Comparison of ENCODE assay signal across 8 cellular contexts in the genomic region with DNA sequence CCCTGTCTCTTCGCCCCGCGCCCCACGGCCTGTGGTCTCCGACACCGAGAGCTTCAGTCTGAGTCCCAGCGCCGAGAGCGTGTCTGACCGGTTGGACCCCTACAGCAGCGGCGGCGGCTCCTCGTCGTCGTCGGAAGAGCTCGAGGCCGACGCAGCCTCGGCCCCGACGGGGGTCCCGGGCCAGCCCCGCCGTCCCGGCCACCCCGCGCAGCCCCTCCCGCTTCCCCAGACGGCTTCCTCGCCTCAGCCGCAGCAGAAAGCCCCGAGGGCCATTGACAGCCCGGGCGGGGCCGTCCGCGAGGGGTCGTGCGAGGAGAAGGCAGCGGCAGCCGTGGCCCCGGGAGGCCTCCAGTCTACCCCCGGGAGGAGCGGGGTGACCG. TPM values are rescaled to one million over a fixed set of nuclear protein-coding genes. Genes with fewer than 3 reads are reported as not detected.
DNase-seq lines count a peak whose midpoint lies in the region; ATAC-seq and TF ChIP-seq lines count a peak whose summit lies in the region.

No MANE protein-coding gene starts in this region.

- TF ChIP-seq CTCF in liver (IDR thresholded peaks at IDR 0.05; ENCODE audit: low read depth, low read length, missing input control): no peak

- H3K27ac ChIP-seq in liver (ENCODE audit: low read depth in 1 of 2, low read length in 2 of 2): peak overlapping the region; percentile 67 to 75

- ATAC-seq in stimulated activated effector memory CD8-positive, alpha-beta T cell treated with anti-CD3 and anti-CD28 coated beads, Interleukin-12 subunit alpha, Interleukin-12 subunit beta, amount 100 ng/mL, for 72 hours: no peak
- no peak for ATAC-seq in HG02981 (IDR thresholded peaks at IDR 0.05; ENCODE audit: unreplicated experiment)

- no peaks in the 10 kb centered on the region for H3K9me3 Mint-ChIP-seq in stimulated activated effector memory CD8-positive, alpha-beta T cell treated with anti-CD3 and anti-CD28 coated beads, Interleukin-12 subunit alpha, Interleukin-12 subunit beta, amount 100 ng/mL, for 72 hours

- H3K4me3 ChIP-seq in liver (ENCODE audit: low read depth in 1 of 3, low read length in 3 of 3): peak overlapping the region; percentile 41 to 100 (median 91)

- H3K9me3 ChIP-seq in liver (ENCODE audit: control insufficient read depth in 4 of 4, low read length in 3 of 4): no peaks in the 10 kb centered on the region

- no peak overlapping the region for H3K27ac Mint-ChIP-seq in stimulated activated effector memory CD8-positive, alpha-beta T cell treated with anti-CD3 and anti-CD28 coated beads, Interleukin-12 subunit alpha, Interleukin-12 subunit beta, amount 100 ng/mL, for 72 hours

- no peaks in the 10 kb centered on the region for H3K36me3 ChIP-seq in liver (ENCODE audit: control insufficient read depth in 4 of 4, insufficient read depth in 3 of 4, low read depth in 1 of 4, low read length in 3 of 4)

- peak overlapping the region in 1 of 2 donors; percentile 81 for H3K9ac ChIP-seq in liver (ENCODE audit: low read depth in 1 of 2, low read length in 2 of 2)

- no peaks in the 10 kb centered on the region for H3K27me3 ChIP-seq in liver (ENCODE audit: control insufficient read depth in 4 of 4, insufficient read depth in 4 of 4, low read length in 3 of 4)

- H3K36me3 Mint-ChIP-seq in stimulated activated effector memory CD8-positive, alpha-beta T cell treated with anti-CD3 and anti-CD28 coated beads, Interleukin-12 subunit alpha, Interleukin-12 subunit beta, amount 100 ng/mL, for 72 hours: no peaks in the 10 kb centered on the region

- TF ChIP-seq RAD21 in liver (IDR thresholded peaks at IDR 0.05): no peak

- peaks cover 2 to 35% (median 7%) of the 10 kb centered on the region in 4 donors for H3K4me1 ChIP-seq in liver (ENCODE audit: control insufficient read depth in 4 of 4, insufficient read depth in 4 of 4, low read length in 3 of 4)

- under 1% methylated on average over 47 of the region's 47 CpGs for WGBS in liver

- DNase-seq in NCI-H526 (lab: John Stamatoyannopoulos, UW) (peak; percentile 43 to 85), NCI-H526 treated with DMSO at 0.1 percent for 48 hours (lab: John Stamatoyannopoulos, UW) (no peak), HT-29 (ENCODE audit: low spot score) (peak; percentile 19), UCSD-AML1 (lab: John Stamatoyannopoulos, UW; ENCODE audit: unreplicated experiment) (peak; percentile 72), dermis blood vessel endothelial cell (peak; percentile 62)
- peak in 1 of 2 donors; percentile 36 for DNase-seq in stimulated activated effector memory CD8-positive, alpha-beta T cell treated with anti-CD3 and anti-CD28 coated beads, Interleukin-12 subunit alpha, Interleukin-12 subunit beta, amount 100 ng/mL, for 72 hours (ENCODE audit: low spot score in 2 of 2)

- H3K4me3 Mint-ChIP-seq in stimulated activated effector memory CD8-positive, alpha-beta T cell treated with anti-CD3 and anti-CD28 coated beads, Interleukin-12 subunit alpha, Interleukin-12 subunit beta, amount 100 ng/mL, for 72 hours: peak overlapping the region; percentile 74

- peaks cover 27% of the 10 kb centered on the region for H3K4me1 Mint-ChIP-seq in stimulated activated effector memory CD8-positive, alpha-beta T cell treated with anti-CD3 and anti-CD28 coated beads, Interleukin-12 subunit alpha, Interleukin-12 subunit beta, amount 100 ng/mL, for 72 hours

TF ChIP-seq in liver, 16 proteins besides CTCF, POLR2A, EP300 and RAD21:
- TF ChIP-seq GABPA (IDR thresholded peaks at IDR 0.05 in 1 of 2, conservative IDR thresholded peaks at IDR 0.05 in 1 of 2) (no peak), HNF4A (conservative IDR thresholded peaks at IDR 0.05) (no peak), YY1 (IDR thresholded peaks at IDR 0.05) (no peak), RXRA (IDR thresholded peaks at IDR 0.05) (no peak), REST (IDR thresholded peaks at IDR 0.05) (no peak), HNF4G (IDR thresholded peaks at IDR 0.05) (no peak), ATF3 (IDR thresholded peaks at IDR 0.05) (no peak), JUND (IDR thresholded peaks at IDR 0.05) (no peak), SP1 (IDR thresholded peaks at IDR 0.05) (no peak), FOXA1 (IDR thresholded peaks at IDR 0.05) (no peak), NR2F2 (IDR thresholded peaks at IDR 0.05) (no peak), TAF1 (conservative IDR thresholded peaks at IDR 0.05) (no peak), EGR1 (IDR thresholded peaks at IDR 0.05; ENCODE audit: low read depth in 2 of 2) (no peak), FOXA2 (IDR thresholded peaks at IDR 0.05) (no peak)
- TF ChIP-seq, protein P1, sequence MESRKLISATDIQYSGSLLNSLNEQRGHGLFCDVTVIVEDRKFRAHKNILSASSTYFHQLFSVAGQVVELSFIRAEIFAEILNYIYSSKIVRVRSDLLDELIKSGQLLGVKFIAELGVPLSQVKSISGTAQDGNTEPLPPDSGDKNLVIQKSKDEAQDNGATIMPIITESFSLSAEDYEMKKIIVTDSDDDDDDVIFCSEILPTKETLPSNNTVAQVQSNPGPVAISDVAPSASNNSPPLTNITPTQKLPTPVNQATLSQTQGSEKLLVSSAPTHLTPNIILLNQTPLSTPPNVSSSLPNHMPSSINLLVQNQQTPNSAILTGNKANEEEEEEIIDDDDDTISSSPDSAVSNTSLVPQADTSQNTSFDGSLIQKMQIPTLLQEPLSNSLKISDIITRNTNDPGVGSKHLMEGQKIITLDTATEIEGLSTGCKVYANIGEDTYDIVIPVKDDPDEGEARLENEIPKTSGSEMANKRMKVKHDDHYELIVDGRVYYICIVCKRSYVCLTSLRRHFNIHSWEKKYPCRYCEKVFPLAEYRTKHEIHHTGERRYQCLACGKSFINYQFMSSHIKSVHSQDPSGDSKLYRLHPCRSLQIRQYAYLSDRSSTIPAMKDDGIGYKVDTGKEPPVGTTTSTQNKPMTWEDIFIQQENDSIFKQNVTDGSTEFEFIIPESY (IDR thresholded peaks at IDR 0.05): no peak
- TF ChIP-seq, protein P2, sequence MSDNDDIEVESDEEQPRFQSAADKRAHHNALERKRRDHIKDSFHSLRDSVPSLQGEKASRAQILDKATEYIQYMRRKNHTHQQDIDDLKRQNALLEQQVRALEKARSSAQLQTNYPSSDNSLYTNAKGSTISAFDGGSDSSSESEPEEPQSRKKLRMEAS (IDR thresholded peaks at IDR 0.05): no peak

RNA-seq across cellular contexts. Expression of gene PHLPP1, which starts 1.3 kb away (rescaled TPM):
- total RNA-seq in HT-29 (2014; rRNA removed; shearing (Covaris generic)): 7.5 and 7.9 TPM in 2 replicates
- total RNA-seq in dermis blood vessel endothelial cell (9.4 and 10.3 TPM in 2 replicates), liver (10 to 100 TPM; 10.5 to 14.5 TPM)
- polyA plus RNA-seq in liver: 1 to 10 TPM; 4.2 to 6.8 TPM
